Comparison of ENCODE assay signal across 14 cellular contexts in genomic region chr19:2188708-2189385, GRCh38. TPM values are rescaled to one million over a fixed set of nuclear protein-coding genes. Genes with fewer than 3 reads are reported as not detected.
DNase-seq lines count a peak whose midpoint lies in the region; FAIRE-seq and TF ChIP-seq lines count a peak whose summit lies in the region.
"Had no signal": no experiment of that assay in that cellular context is flagged by ENCODE, and none has a peak within 500 bp of the region (broad histone marks: within the 10 kb centered on the region; RNA-seq: fewer than 3 reads in every experiment).

No MANE protein-coding gene starts in this region.

- no peak for FAIRE-seq in GM12892 (lab: Jason Lieb, UNC)

- no peak overlapping the region for H3K4me3 ChIP-seq in epithelial cell of esophagus (ENCODE audit: low read length)
- H3K4me3 ChIP-seq in BE2C (ENCODE audit: low read depth, low read length) = no peak overlapping the region
- H3K4me3 ChIP-seq: left ventricle myocardium inferior, neural progenitor cell had no signal

- H3K27ac Mint-ChIP-seq in activated T-cell treated with anti-CD3 and anti-CD28 coated beads, Interleukin-2, amount 50 U/mL, for 24 hours = peak overlapping the region; percentile 50
- H3K27ac Mint-ChIP-seq: neural progenitor cell had no signal

- no peak overlapping the region for H3K4me3 Mint-ChIP-seq in activated T-cell treated with anti-CD3 and anti-CD28 coated beads, Interleukin-2, amount 50 U/mL, for 24 hours
- H3K4me3 Mint-ChIP-seq: neural progenitor cell had no signal

- H3K36me3 Mint-ChIP-seq in activated T-cell treated with anti-CD3 and anti-CD28 coated beads, Interleukin-2, amount 50 U/mL, for 24 hours (ENCODE audit: low read depth) = peaks cover 90% of the 10 kb centered on the region

- DNase-seq in activated T-cell treated with anti-CD3 and anti-CD28 coated beads, Interleukin-2, amount 50 U/mL, for 24 hours = no peak
- DNase-seq in activated T-cell treated with anti-CD3 and anti-CD28 coated beads for 4 hours = no peak
- DNase-seq in LHCN-M2 (ENCODE audit: low read depth) = peak; percentile 31
- DNase-seq in epithelial cell of esophagus (ENCODE audit: low read depth) = peak; percentile 65
- DNase-seq in stimulated activated CD4-positive, alpha-beta T cell treated with anti-CD3 and anti-CD28 coated beads, Interleukin-2, amount 100 ng/mL, for 24 hours = peak; percentile 26 to 31
- no peak for DNase-seq in BE2C
- no peak for DNase-seq in SKM-1 (lab: John Stamatoyannopoulos, UW; ENCODE audit: unreplicated experiment)
- no peak for DNase-seq in GM12892 (ENCODE audit: insufficient read length)
- DNase-seq: AML-193, DND-41, left ventricle myocardium inferior, NCI-H1930, T1000 had no signal

- H3K27me3 ChIP-seq in BE2C = no peaks in the 10 kb centered on the region
- H3K27me3 ChIP-seq: neural progenitor cell had no signal

- H3K27me3 Mint-ChIP-seq in activated T-cell treated with anti-CD3 and anti-CD28 coated beads, Interleukin-2, amount 50 U/mL, for 24 hours = no peaks in the 10 kb centered on the region

- TF ChIP-seq CTCF in epithelial cell of esophagus (IDR thresholded peaks at IDR 0.05; ENCODE audit: insufficient read depth, low read depth, low read length, missing control alignments) (no peak), BE2C (IDR thresholded peaks at IDR 0.05; ENCODE audit: low read depth, low read length) (no peak)

- no peaks in the 10 kb centered on the region for H3K9me3 ChIP-seq in BE2C
- H3K9me3 ChIP-seq: left ventricle myocardium inferior had no signal

- H3K36me3 ChIP-seq in BE2C = peaks cover 78% of the 10 kb centered on the region
- H3K36me3 ChIP-seq: neural progenitor cell had no signal

- TF ChIP-seq POLR2A in GM12892 (IDR thresholded peaks at IDR 0.05; ENCODE audit: low read depth, low read length) = no peak

- H3K4me1 ChIP-seq in BE2C = no peaks in the 10 kb centered on the region; the same call in 1 of the 2 replicates
- H3K4me1 ChIP-seq: neural progenitor cell had no signal

- H3K9me3 Mint-ChIP-seq in activated T-cell treated with anti-CD3 and anti-CD28 coated beads, Interleukin-2, amount 50 U/mL, for 24 hours = no peaks in the 10 kb centered on the region
- H3K9me3 Mint-ChIP-seq: neural progenitor cell had no signal

- peaks cover 24% of the 10 kb centered on the region for H3K4me1 Mint-ChIP-seq in activated T-cell treated with anti-CD3 and anti-CD28 coated beads, Interleukin-2, amount 50 U/mL, for 24 hours (ENCODE audit: low read depth)

RNA-seq across cellular contexts. Expression of gene DOT1L, which starts 25.1 kb away (rescaled TPM):
- 7.4 and 7.5 TPM in 2 replicates for total RNA-seq in LHCN-M2 (2014; rRNA removed)
- polyA plus RNA-seq in LHCN-M2 (2012) = 6.3 TPM
- 84.6 TPM for polyA plus RNA-seq in BE2C (2012; ENCODE audit: insufficient read depth, insufficient read length, low read depth)
- polyA plus RNA-seq in GM12892 (2012; ENCODE audit: missing spikeins) = 12.6 TPM

RNA-seq across cellular contexts. Expression of gene AP3D1, which starts 37.5 kb away (rescaled TPM):
- 112 and 125 TPM in 2 replicates for total RNA-seq in LHCN-M2 (2014; rRNA removed)
- polyA plus RNA-seq in LHCN-M2 (2012) = 119 TPM
- polyA plus RNA-seq in BE2C (2012; ENCODE audit: insufficient read depth, insufficient read length, low read depth) = 254 TPM
- polyA plus RNA-seq in GM12892 (2012; ENCODE audit: missing spikeins) = 41.7 TPM

RNA-seq across cellular contexts. Expression of gene PLEKHJ1, which starts 47.3 kb away (rescaled TPM):
- total RNA-seq in LHCN-M2 (2014; rRNA removed) = 92.4 and 100 TPM in 2 replicates
- polyA plus RNA-seq in LHCN-M2 (2012) = 63.4 TPM
- polyA plus RNA-seq in BE2C (2012; ENCODE audit: insufficient read depth, insufficient read length, low read depth) = 120 TPM
- polyA plus RNA-seq in GM12892 (2012; ENCODE audit: missing spikeins) = 41.7 TPM

RNA-seq across cellular contexts. Expression of gene SF3A2, which starts 47.8 kb away (rescaled TPM):
- total RNA-seq in LHCN-M2 (2014; rRNA removed) = 31.7 and 41.6 TPM in 2 replicates
- polyA plus RNA-seq in LHCN-M2 (2012) = 54.6 TPM
- polyA plus RNA-seq in BE2C (2012; ENCODE audit: insufficient read depth, insufficient read length, low read depth) = 329 TPM
- 15.6 TPM for polyA plus RNA-seq in GM12892 (2012; ENCODE audit: missing spikeins)

Comparison
In these comparisons a context has a peak if more than half of its experiments do, and no peak if none do; other contexts are left out.
1. DNase-seq: peak in LHCN-M2 (single experiment), epithelial cell of esophagus (single experiment) and stimulated activated CD4-positive, alpha-beta T cell treated with anti-CD3 and anti-CD28 coated beads, Interleukin-2, amount 100 ng/mL, for 24 hours (2 of 2); none in activated T-cell treated with anti-CD3 and anti-CD28 coated beads, Interleukin-2, amount 50 U/mL, for 24 hours (single experiment), activated T-cell treated with anti-CD3 and anti-CD28 coated beads for 4 hours (single experiment), BE2C (single experiment), SKM-1 (single experiment) and GM12892 (single experiment).